In the genomic region with DNA sequence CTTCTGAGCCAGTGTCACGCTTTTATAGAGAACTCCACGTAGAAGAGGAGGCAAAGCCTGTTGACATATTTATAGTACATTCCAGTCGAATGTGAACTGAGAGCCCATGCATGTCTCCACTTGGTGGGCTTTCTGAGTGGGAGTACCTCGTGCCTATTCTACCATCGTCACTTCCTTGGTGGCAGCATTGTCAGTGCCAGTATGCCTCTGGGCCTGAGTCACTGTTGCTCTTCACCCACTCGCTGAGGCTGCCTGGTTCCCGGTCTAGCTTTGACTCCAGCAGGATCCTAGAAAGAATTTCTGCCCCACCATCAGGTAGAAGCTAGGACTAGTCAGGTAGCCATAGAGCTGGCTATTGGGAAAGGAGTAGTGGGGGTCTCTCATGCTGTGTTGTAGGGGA, we compare ENCODE assay signal across 18 cellular contexts. TPM values are rescaled to one million over a fixed set of nuclear protein-coding genes. Genes with fewer than 3 reads are reported as not detected.
"Had no signal": no experiment of that assay in that cellular context is flagged by ENCODE, and none has a peak within 500 bp of the region (broad histone marks: within the 10 kb centered on the region; RNA-seq: fewer than 3 reads in every experiment).

No MANE protein-coding gene starts in this region.

- H3K9ac ChIP-seq: parathyroid adenoma had no signal

- H3K27me3 Mint-ChIP-seq: naive B cell had no signal

- H3K4me3 Mint-ChIP-seq: activated naive CD8-positive, alpha-beta T cell; activated T-helper 1 cell treated with anti-CD3 and anti-CD28 coated beads, Interleukin-12 subunit alpha, Interleukin-12 subunit beta, Interleukin-2, Interleukin-4 antibody, amounts not matched to agents 30 ng/mL and 10 ng/mL and 1 ng/mL, durations not matched to agents 14 hours and 24 hours and 36 hours; naive B cell; T-helper 17 cell had no signal

- H3K27ac ChIP-seq: cardiac muscle cell, gastrocnemius medialis, parathyroid adenoma, tibial nerve had no signal

- H3K4me1 ChIP-seq: gastrocnemius medialis, parathyroid adenoma, tibial nerve had no signal

- H3K9me3 ChIP-seq: gastrocnemius medialis, tibial nerve had no signal

- FAIRE-seq: kidney had no signal

- ATAC-seq: gastrocnemius medialis, T-helper 17 cell had no signal

- H2AFZ ChIP-seq: parathyroid adenoma had no signal

- H3K9me3 Mint-ChIP-seq: activated T-helper 1 cell treated with anti-CD3 and anti-CD28 coated beads, Interleukin-12 subunit alpha, Interleukin-12 subunit beta, Interleukin-2, Interleukin-4 antibody, amounts not matched to agents 30 ng/mL and 10 ng/mL and 1 ng/mL, durations not matched to agents 14 hours and 24 hours and 36 hours had no signal

- H3K27me3 ChIP-seq: cardiac muscle cell, gastrocnemius medialis, tibial nerve had no signal

- H3K27ac Mint-ChIP-seq: activated naive CD8-positive, alpha-beta T cell; activated T-helper 1 cell treated with anti-CD3 and anti-CD28 coated beads, Interleukin-12 subunit alpha, Interleukin-12 subunit beta, Interleukin-2, Interleukin-4 antibody, amounts not matched to agents 30 ng/mL and 10 ng/mL and 1 ng/mL, durations not matched to agents 14 hours and 24 hours and 36 hours; T-helper 17 cell had no signal

- H3K79me2 ChIP-seq: parathyroid adenoma had no signal

- H3K36me3 ChIP-seq: cardiac muscle cell had no signal

- DNase-seq: activated CD4-positive, alpha-beta T cell treated with anti-CD3 and anti-CD28 coated beads, Interleukin-2, amount 50 U/mL, for 48 hours; activated gamma-delta T cell treated with Interleukin-2 at 50 U/mL for 16 hours; activated T-cell treated with anti-CD3 and anti-CD28 coated beads for 4 hours; gastrocnemius medialis; kidney; naive B cell; stimulated activated CD4-positive, alpha-beta T cell treated with anti-CD3 and anti-CD28 coated beads, Interleukin-12 subunit alpha, Interleukin-12 subunit beta, amount 100 ng/mL, for 4 hours; stimulated activated CD4-positive, alpha-beta T cell treated with anti-CD3 and anti-CD28 coated beads, Interleukin-1b, Interleukin-23, amount 100 ng/mL, for 48 hours; stimulated activated CD8-positive, alpha-beta memory T cell treated with anti-CD3 and anti-CD28 coated beads, Interleukin-4, amount 100 ng/mL, for 48 hours; stimulated activated naive CD4-positive, alpha-beta T cell; T-helper 17 cell had no signal

- H3K4me3 ChIP-seq: cardiac muscle cell, gastrocnemius medialis, tibial nerve had no signal

RNA-seq across cellular contexts. Expression of gene CDH23, which starts 30.0 kb away (rescaled TPM):
- total RNA-seq: chondrocyte, renal cortical epithelial cell had no signal
